In the genomic region with DNA sequence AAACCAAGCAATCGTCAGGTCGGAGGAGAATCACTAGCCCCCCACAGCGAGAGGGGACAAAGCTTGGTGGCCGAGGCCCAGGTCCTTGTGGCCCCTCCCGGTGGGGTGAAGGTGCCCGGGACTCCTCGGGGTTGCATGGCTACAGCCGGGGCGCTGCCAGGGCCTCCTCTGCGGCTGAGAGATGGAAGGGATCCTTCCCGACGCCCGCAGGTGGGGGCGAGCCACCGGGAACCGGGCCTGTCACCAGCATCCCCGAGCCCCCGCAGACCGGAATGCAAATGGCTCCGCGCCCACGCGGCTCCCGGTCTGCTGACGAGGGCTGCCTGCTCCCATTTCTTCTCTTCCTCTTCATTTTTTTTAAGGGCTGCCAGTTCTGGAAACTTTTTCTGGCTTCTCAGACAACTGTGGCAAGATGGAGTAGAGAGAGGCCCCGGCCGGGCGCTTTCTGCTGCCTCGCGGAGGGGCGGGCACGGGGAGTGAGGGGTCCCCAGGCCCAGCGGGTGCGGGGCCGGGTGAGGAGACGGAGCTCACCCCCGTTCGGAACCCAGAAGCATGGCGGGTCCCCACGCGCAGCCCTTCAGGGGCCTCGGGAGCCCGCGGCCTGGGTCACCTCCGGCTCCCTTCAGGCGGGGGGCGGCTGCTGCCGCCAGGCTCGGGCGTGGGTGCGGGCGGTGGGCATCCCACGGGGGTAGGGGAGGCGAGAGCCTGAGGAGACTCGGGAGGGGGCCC, we compare ENCODE assay signal across 1 cellular context.
A peak's percentile ranks its signal among the peaks of the same experiment; 100 is the strongest.
TF ChIP-seq lines count a peak whose summit lies in the region.

No MANE protein-coding gene starts in this region.

TF ChIP-seq in K562, 482 proteins besides CTCF, POLR2A, EP300 and RAD21:
- TF ChIP-seq ZNF41 (CRISPR knock-in tag; conservative IDR thresholded peaks at IDR 0.05) (no peak), ZNF444 (CRISPR knock-in tag; IDR thresholded peaks at IDR 0.05) (no peak), ILK (tag; IDR thresholded peaks at IDR 0.05; ENCODE audit: borderline replicate concordance, low read depth) (no peak), CCNT2 (IDR thresholded peaks at IDR 0.05; ENCODE audit: borderline replicate concordance, extremely low read depth, insufficient read length, low read depth, low read length) (no peak), NCOA4 (IDR thresholded peaks at IDR 0.05; ENCODE audit: partially characterized antibody) (no peak), RBM15 (IDR thresholded peaks at IDR 0.05; ENCODE audit: insufficient read depth, low read length) (no peak), RBM22 (IDR thresholded peaks at IDR 0.05; ENCODE audit: low read depth, low read length, poor library complexity, severe bottlenecking) (peak; percentile 22), XRCC5 (IDR thresholded peaks at IDR 0.05; ENCODE audit: low read depth, low read length) (no peak), C11orf30 (IDR thresholded peaks at IDR 0.05; ENCODE audit: low read depth) (no peak), ZC3H8 (IDR thresholded peaks at IDR 0.05) (no peak), FOXM1 (IDR thresholded peaks at IDR 0.05; ENCODE audit: low read depth) (no peak), FOXM1 (CRISPR knock-in tag; IDR thresholded peaks at IDR 0.05; ENCODE audit: low read depth) (0 out of 2 replicates have a peak, but pooled peaks have one; percentile 18), HMGN3 (IDR thresholded peaks at IDR 0.05; ENCODE audit: borderline replicate concordance, extremely low read depth, insufficient read length, low read depth, low read length) (peak; percentile 41), HLTF (IDR thresholded peaks at IDR 0.05) (no peak), NR1H2 (CRISPR knock-in tag; IDR thresholded peaks at IDR 0.05) (no peak), NR3C1 (CRISPR knock-in tag; IDR thresholded peaks at IDR 0.05) (peak; percentile 17; the same call in 1 of the 2 replicates), U2AF1 (optimal IDR thresholded peaks at IDR 0.05; ENCODE audit: low read depth, low read length) (peak; percentile 28), LEF1 (IDR thresholded peaks at IDR 0.05) (no peak), SMAD3 (CRISPR knock-in tag; conservative IDR thresholded peaks at IDR 0.05) (no peak), ZNF583 (CRISPR knock-in tag; IDR thresholded peaks at IDR 0.05) (no peak), NFE2 (IDR thresholded peaks at IDR 0.05; ENCODE audit: low read depth) (no peak), MECOM (CRISPR knock-in tag; IDR thresholded peaks at IDR 0.05) (no peak), MEF2A (IDR thresholded peaks at IDR 0.05; ENCODE audit: control insufficient read depth, low read depth, low read length) (no peak), ZNF274 (IDR thresholded peaks at IDR 0.05; ENCODE audit: borderline replicate concordance, low read depth, low read length) (peak; percentile 8; the same call in 1 of the 2 replicates), SP1 (CRISPR knock-in tag; IDR thresholded peaks at IDR 0.05) (no peak), POU5F1 (IDR thresholded peaks at IDR 0.05; ENCODE audit: borderline replicate concordance, low read depth, low read length, partially characterized antibody) (no peak)
- TF ChIP-seq, protein P1, sequence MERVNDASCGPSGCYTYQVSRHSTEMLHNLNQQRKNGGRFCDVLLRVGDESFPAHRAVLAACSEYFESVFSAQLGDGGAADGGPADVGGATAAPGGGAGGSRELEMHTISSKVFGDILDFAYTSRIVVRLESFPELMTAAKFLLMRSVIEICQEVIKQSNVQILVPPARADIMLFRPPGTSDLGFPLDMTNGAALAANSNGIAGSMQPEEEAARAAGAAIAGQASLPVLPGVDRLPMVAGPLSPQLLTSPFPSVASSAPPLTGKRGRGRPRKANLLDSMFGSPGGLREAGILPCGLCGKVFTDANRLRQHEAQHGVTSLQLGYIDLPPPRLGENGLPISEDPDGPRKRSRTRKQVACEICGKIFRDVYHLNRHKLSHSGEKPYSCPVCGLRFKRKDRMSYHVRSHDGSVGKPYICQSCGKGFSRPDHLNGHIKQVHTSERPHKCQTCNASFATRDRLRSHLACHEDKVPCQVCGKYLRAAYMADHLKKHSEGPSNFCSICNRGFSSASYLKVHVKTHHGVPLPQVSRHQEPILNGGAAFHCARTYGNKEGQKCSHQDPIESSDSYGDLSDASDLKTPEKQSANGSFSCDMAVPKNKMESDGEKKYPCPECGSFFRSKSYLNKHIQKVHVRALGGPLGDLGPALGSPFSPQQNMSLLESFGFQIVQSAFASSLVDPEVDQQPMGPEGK (CRISPR knock-in tag; IDR thresholded peaks at IDR 0.05; ENCODE audit: borderline replicate concordance) = no peak
- TF ChIP-seq, protein P2, sequence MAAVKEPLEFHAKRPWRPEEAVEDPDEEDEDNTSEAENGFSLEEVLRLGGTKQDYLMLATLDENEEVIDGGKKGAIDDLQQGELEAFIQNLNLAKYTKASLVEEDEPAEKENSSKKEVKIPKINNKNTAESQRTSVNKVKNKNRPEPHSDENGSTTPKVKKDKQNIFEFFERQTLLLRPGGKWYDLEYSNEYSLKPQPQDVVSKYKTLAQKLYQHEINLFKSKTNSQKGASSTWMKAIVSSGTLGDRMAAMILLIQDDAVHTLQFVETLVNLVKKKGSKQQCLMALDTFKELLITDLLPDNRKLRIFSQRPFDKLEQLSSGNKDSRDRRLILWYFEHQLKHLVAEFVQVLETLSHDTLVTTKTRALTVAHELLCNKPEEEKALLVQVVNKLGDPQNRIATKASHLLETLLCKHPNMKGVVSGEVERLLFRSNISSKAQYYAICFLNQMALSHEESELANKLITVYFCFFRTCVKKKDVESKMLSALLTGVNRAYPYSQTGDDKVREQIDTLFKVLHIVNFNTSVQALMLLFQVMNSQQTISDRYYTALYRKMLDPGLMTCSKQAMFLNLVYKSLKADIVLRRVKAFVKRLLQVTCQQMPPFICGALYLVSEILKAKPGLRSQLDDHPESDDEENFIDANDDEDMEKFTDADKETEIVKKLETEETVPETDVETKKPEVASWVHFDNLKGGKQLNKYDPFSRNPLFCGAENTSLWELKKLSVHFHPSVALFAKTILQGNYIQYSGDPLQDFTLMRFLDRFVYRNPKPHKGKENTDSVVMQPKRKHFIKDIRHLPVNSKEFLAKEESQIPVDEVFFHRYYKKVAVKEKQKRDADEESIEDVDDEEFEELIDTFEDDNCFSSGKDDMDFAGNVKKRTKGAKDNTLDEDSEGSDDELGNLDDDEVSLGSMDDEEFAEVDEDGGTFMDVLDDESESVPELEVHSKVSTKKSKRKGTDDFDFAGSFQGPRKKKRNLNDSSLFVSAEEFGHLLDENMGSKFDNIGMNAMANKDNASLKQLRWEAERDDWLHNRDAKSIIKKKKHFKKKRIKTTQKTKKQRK (IDR thresholded peaks at IDR 0.05; ENCODE audit: borderline replicate concordance, low read depth, low read length) = no peak
- TF ChIP-seq, protein P3, sequence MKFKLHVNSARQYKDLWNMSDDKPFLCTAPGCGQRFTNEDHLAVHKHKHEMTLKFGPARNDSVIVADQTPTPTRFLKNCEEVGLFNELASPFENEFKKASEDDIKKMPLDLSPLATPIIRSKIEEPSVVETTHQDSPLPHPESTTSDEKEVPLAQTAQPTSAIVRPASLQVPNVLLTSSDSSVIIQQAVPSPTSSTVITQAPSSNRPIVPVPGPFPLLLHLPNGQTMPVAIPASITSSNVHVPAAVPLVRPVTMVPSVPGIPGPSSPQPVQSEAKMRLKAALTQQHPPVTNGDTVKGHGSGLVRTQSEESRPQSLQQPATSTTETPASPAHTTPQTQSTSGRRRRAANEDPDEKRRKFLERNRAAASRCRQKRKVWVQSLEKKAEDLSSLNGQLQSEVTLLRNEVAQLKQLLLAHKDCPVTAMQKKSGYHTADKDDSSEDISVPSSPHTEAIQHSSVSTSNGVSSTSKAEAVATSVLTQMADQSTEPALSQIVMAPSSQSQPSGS (CRISPR knock-in tag; IDR thresholded peaks at IDR 0.05) = no peak
- TF ChIP-seq, protein P4, sequence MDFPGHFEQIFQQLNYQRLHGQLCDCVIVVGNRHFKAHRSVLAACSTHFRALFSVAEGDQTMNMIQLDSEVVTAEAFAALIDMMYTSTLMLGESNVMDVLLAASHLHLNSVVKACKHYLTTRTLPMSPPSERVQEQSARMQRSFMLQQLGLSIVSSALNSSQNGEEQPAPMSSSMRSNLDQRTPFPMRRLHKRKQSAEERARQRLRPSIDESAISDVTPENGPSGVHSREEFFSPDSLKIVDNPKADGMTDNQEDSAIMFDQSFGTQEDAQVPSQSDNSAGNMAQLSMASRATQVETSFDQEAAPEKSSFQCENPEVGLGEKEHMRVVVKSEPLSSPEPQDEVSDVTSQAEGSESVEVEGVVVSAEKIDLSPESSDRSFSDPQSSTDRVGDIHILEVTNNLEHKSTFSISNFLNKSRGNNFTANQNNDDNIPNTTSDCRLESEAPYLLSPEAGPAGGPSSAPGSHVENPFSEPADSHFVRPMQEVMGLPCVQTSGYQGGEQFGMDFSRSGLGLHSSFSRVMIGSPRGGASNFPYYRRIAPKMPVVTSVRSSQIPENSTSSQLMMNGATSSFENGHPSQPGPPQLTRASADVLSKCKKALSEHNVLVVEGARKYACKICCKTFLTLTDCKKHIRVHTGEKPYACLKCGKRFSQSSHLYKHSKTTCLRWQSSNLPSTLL (IDR thresholded peaks at IDR 0.05) = no peak
